ENCODE assay signal across 1 cellular context in the genomic region with DNA sequence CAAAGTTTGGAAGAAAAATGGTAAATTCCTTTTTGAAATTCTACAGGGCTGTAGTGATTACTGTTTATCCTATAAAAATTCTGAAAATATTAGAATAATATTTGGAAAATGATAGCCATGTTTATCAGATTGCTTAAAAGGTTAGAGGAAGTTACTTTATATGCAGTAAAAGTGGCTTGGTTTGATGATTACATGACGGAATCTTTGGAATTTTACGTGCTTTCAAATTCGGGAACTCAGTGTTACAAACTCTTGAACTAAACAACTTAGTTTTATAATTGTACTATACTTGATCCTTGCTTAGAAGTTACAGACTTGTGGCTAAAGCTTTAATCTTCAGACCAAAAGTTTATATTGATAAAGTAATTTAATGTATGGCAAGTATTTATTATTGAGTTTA.
TF ChIP-seq lines count a peak whose summit lies in the region.

No MANE protein-coding gene starts in this region.

TF ChIP-seq in HCT116, 20 proteins besides CTCF, POLR2A, EP300 and RAD21 (continued from another document):
- TF ChIP-seq, protein P1, sequence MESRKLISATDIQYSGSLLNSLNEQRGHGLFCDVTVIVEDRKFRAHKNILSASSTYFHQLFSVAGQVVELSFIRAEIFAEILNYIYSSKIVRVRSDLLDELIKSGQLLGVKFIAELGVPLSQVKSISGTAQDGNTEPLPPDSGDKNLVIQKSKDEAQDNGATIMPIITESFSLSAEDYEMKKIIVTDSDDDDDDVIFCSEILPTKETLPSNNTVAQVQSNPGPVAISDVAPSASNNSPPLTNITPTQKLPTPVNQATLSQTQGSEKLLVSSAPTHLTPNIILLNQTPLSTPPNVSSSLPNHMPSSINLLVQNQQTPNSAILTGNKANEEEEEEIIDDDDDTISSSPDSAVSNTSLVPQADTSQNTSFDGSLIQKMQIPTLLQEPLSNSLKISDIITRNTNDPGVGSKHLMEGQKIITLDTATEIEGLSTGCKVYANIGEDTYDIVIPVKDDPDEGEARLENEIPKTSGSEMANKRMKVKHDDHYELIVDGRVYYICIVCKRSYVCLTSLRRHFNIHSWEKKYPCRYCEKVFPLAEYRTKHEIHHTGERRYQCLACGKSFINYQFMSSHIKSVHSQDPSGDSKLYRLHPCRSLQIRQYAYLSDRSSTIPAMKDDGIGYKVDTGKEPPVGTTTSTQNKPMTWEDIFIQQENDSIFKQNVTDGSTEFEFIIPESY (IDR thresholded peaks at IDR 0.05; ENCODE audit: extremely low read depth, insufficient replicate concordance, low read length), result no peak
- TF ChIP-seq JUND (IDR thresholded peaks at IDR 0.05) (no peak), TCF7L2 (IDR thresholded peaks at IDR 0.05; ENCODE audit: borderline replicate concordance, extremely low read depth, insufficient read depth, insufficient read length) (no peak), MAX (IDR thresholded peaks at IDR 0.05) (no peak), SP1 (IDR thresholded peaks at IDR 0.05; ENCODE audit: low read depth) (no peak), ATF3 (IDR thresholded peaks at IDR 0.05) (no peak), SIN3A (IDR thresholded peaks at IDR 0.05; ENCODE audit: low read depth) (no peak), CBX3 (IDR thresholded peaks at IDR 0.05; ENCODE audit: low read depth) (no peak), SRF (IDR thresholded peaks at IDR 0.05; ENCODE audit: low read depth) (no peak), ZFX (IDR thresholded peaks at IDR 0.05) (no peak), EZH2 (IDR thresholded peaks at IDR 0.05) (no peak), EZH2phosphoT487 (IDR thresholded peaks at IDR 0.05; ENCODE audit: borderline replicate concordance) (no peak), POLR2AphosphoS5 (IDR thresholded peaks at IDR 0.05; ENCODE audit: low read depth, low read length) (no peak), REST (IDR thresholded peaks at IDR 0.05; ENCODE audit: low read depth) (no peak), FOSL1 (IDR thresholded peaks at IDR 0.05; ENCODE audit: low read depth) (no peak)
